In genomic region chr12:1006255-1006654, GRCh38 we compare ENCODE assay signal across 20 cellular contexts.
"Had no signal": no experiment of that assay in that cellular context is flagged by ENCODE, and none has a peak within 500 bp of the region (broad histone marks: within the 10 kb centered on the region; RNA-seq: fewer than 3 reads in every experiment).

No MANE protein-coding gene starts in this region.

- DNase-seq: effector CD8-positive, alpha-beta T cell; foreskin melanocyte; head of caudate nucleus; hippocampal formation; kidney glomerular epithelial cell; mucosa of descending colon; naive thymus-derived CD8-positive, alpha-beta T cell; psoas muscle; retina; spleen; stimulated activated CD4-positive, alpha-beta T cell treated with anti-CD3 and anti-CD28 coated beads, Interleukin-15, amount 100 ng/mL, for 24 hours; stimulated activated CD4-positive, alpha-beta T cell treated with anti-CD3 and anti-CD28 coated beads, Interleukin-1b, Interleukin-23, amount 100 ng/mL, for 48 hours; stimulated activated CD4-positive, alpha-beta T cell treated with anti-CD3 and anti-CD28 coated beads, Interleukin-4, amount 100 ng/mL, for 24 hours; tibial artery; upper lobe of left lung had no signal

- H3K4me1 ChIP-seq: spleen, upper lobe of left lung had no signal

- ATAC-seq: mucosa of descending colon; naive thymus-derived CD8-positive, alpha-beta T cell; psoas muscle; sciatic nerve; stimulated activated memory B cell treated with anti-CD40 and anti-IgM and Interleukin-4, amounts not matched to agents 10 μg/mL and 1 μg/mL and 100 μg/mL, for 72 hours had no signal

- H3K36me3 ChIP-seq: neutrophil, vagina had no signal

- H3K27ac ChIP-seq: coronary artery, neutrophil, psoas muscle, spleen, tibial artery, upper lobe of left lung, vagina had no signal

- H3K9me3 ChIP-seq: mucosa of descending colon, neutrophil, psoas muscle, spleen, tibial artery, upper lobe of left lung, vagina had no signal

- H3K27me3 ChIP-seq: neutrophil, spleen, tibial artery, upper lobe of left lung, vagina had no signal

- H3K4me3 ChIP-seq: coronary artery, mucosa of descending colon, psoas muscle, spleen, tibial artery, upper lobe of left lung, vagina had no signal
